13 cellular contexts compared by ENCODE assay signal in the genomic region with DNA sequence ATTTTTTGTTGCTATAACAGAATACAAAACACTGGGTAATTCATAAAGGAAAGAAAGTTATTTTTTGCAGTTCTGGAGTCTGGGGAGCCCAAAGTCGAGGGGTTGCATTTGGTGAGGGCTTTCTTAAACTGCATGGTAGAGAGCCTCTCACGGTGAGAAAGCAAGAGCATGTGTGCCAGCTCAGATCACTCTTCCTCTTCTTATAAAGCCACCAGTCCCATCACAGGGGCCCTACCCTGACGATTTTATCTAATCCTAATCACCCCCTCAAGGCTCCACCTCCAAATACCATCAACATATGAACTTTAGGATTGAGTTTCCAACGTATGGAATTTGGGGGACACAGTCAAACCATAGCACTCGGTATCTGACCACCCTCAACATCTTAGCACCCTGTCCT. TPM values are rescaled to one million over a fixed set of nuclear protein-coding genes. Genes with fewer than 3 reads are reported as not detected.
DNase-seq lines count a peak whose midpoint lies in the region; ATAC-seq and TF ChIP-seq lines count a peak whose summit lies in the region.
"Had no signal": no experiment of that assay in that cellular context is flagged by ENCODE, and none has a peak within 500 bp of the region (broad histone marks: within the 10 kb centered on the region; RNA-seq: fewer than 3 reads in every experiment).

No MANE protein-coding gene starts in this region.

- peaks cover 21% of the 10 kb centered on the region for H3K4me1 ChIP-seq in PC-3 (ENCODE audit: insufficient read depth, low read length)
- peaks cover 5% of the 10 kb centered on the region for H3K4me1 ChIP-seq in colonic mucosa
- H3K4me1 ChIP-seq in smooth muscle cell (ENCODE audit: low read depth) = peaks cover 8% of the 10 kb centered on the region
- H3K4me1 ChIP-seq in suprapubic skin = peaks cover 23% of the 10 kb centered on the region

- H3K79me2 ChIP-seq in PC-3 (ENCODE audit: low read length) = peaks cover 32% of the 10 kb centered on the region
- H3K79me2 ChIP-seq in smooth muscle cell (ENCODE audit: low read depth) = peaks cover 22% of the 10 kb centered on the region

- no peak for DNase-seq in activated naive CD4-positive, alpha-beta T cell treated with anti-CD3 and anti-CD28 coated beads for 36 hours
- no peak for DNase-seq in activated naive CD4-positive, alpha-beta T cell treated with anti-CD3 and anti-CD28 coated beads, Interleukin-2, amount 50 U/mL, for 16 hours
- DNase-seq in PC-3 (no peak), colonic mucosa (no peak), smooth muscle cell (lab: John Stamatoyannopoulos, UW; ENCODE audit: unreplicated experiment) (no peak), suprapubic skin (ENCODE audit: low spot score in 2 of 2) (no peak), NCI-H2081 (lab: John Stamatoyannopoulos, UW) (no peak)
- no peak for DNase-seq in effector CD4-positive, alpha-beta T cell
- DNase-seq: activated CD4-positive, alpha-beta T cell treated with anti-CD3 and anti-CD28 coated beads for 4 hours; transverse colon had no signal

- WGBS in smooth muscle cell (ENCODE audit: low lambda C conversion rate) = 92% methylated on average over 5 of the region's 5 CpGs
- WGBS in suprapubic skin = 82% methylated on average over 5 of the region's 5 CpGs

- H3K9me3 ChIP-seq in PC-3 (ENCODE audit: low read length) = no peaks in the 10 kb centered on the region
- H3K9me3 ChIP-seq in colonic mucosa = no peaks in the 10 kb centered on the region
- H3K9me3 ChIP-seq in smooth muscle cell (replicated peaks; ENCODE audit: low read depth) = no peaks in the 10 kb centered on the region
- H3K9me3 ChIP-seq in suprapubic skin = no peaks in the 10 kb centered on the region
- H3K9me3 ChIP-seq: ascending aorta, transverse colon had no signal

- H3F3A ChIP-seq in PC-3 (ENCODE audit: low read length, unreplicated experiment) (no peaks in the 10 kb centered on the region), smooth muscle cell (ENCODE audit: low read depth) (no peaks in the 10 kb centered on the region)

- peak overlapping the region; percentile 74 for H3K27ac Mint-ChIP-seq in activated naive CD4-positive, alpha-beta T cell treated with anti-CD3 and anti-CD28 coated beads for 36 hours

- no peaks in the 10 kb centered on the region for H3K9me2 ChIP-seq in PC-3 (replicated peaks; ENCODE audit: low read length)

- H3K4me2 ChIP-seq in PC-3 (ENCODE audit: low read length) (peak overlapping the region; percentile 89; the same call in 1 of the 2 replicates), smooth muscle cell (no peak overlapping the region)

- no peaks in the 10 kb centered on the region for H3K27me3 Mint-ChIP-seq in activated naive CD4-positive, alpha-beta T cell treated with anti-CD3 and anti-CD28 coated beads for 36 hours (ENCODE audit: low read depth)

- CTCF ChIA-PET in activated naive CD4-positive, alpha-beta T cell treated with anti-CD3 and anti-CD28 coated beads for 36 hours (lab: Charles Lee) = interaction anchor here (0.8 to 2.0 kb wide), 2 partner anchors 49 to 174 kb away, joined by 3 to 12 read pairs; partner anchors contain the start of gene AHCYL1
- CTCF ChIA-PET in PC-3 (lab: Charles Lee) = no interaction called here

- BruUV-seq in PC-3 (replicated peaks; lab: Mats Ljungman, UMichigan) = no TSS peak

- no peak for TF ChIP-seq CTCF in PC-3 (conservative IDR thresholded peaks at IDR 0.05; ENCODE audit: low read depth, low read length)
- TF ChIP-seq CTCF in colonic mucosa (IDR thresholded peaks at IDR 0.05) = no peak
- TF ChIP-seq CTCF in smooth muscle cell (IDR thresholded peaks at IDR 0.05; ENCODE audit: borderline replicate concordance, insufficient read depth, poor library complexity, severe bottlenecking) = no peak
- TF ChIP-seq CTCF in suprapubic skin (IDR thresholded peaks at IDR 0.05) = no peak

- no peaks in the 10 kb centered on the region for H3K9me3 Mint-ChIP-seq in activated naive CD4-positive, alpha-beta T cell treated with anti-CD3 and anti-CD28 coated beads for 36 hours

- peaks cover 51% of the 10 kb centered on the region for H3K4me1 Mint-ChIP-seq in activated naive CD4-positive, alpha-beta T cell treated with anti-CD3 and anti-CD28 coated beads for 36 hours (ENCODE audit: low read depth)

- no peak overlapping the region for H3K9ac ChIP-seq in PC-3 (ENCODE audit: low read length)
- H3K9ac ChIP-seq in colonic mucosa (ENCODE audit: low read depth in 2 of 2, low read length in 2 of 2) = no peak overlapping the region
- no peak overlapping the region for H3K9ac ChIP-seq in smooth muscle cell (ENCODE audit: low read depth)

- no peak for TF ChIP-seq EP300 in suprapubic skin (IDR thresholded peaks at IDR 0.05)

- no peaks in the 10 kb centered on the region for H3K27me3 ChIP-seq in PC-3 (ENCODE audit: low read length)
- H3K27me3 ChIP-seq in colonic mucosa = no peaks in the 10 kb centered on the region
- H3K27me3 ChIP-seq in smooth muscle cell (ENCODE audit: low read depth) = no peaks in the 10 kb centered on the region
- H3K27me3 ChIP-seq in suprapubic skin = no peaks in the 10 kb centered on the region
- H3K27me3 ChIP-seq: ascending aorta, transverse colon had no signal

- H2AFZ ChIP-seq in PC-3 (ENCODE audit: low read length) (peak overlapping the region; percentile 94; the same call in 1 of the 2 replicates), smooth muscle cell (ENCODE audit: low read depth) (peak overlapping the region; percentile 73)

- peak overlapping the region; percentile 81 for H3K4me3 Mint-ChIP-seq in activated naive CD4-positive, alpha-beta T cell treated with anti-CD3 and anti-CD28 coated beads for 36 hours

- peaks cover 3% of the 10 kb centered on the region for H3K36me3 Mint-ChIP-seq in activated naive CD4-positive, alpha-beta T cell treated with anti-CD3 and anti-CD28 coated beads for 36 hours (ENCODE audit: low read depth)

- H3K4me3 ChIP-seq in PC-3 (ENCODE audit: low read length) = no peak overlapping the region
- no peak overlapping the region for H3K4me3 ChIP-seq in colonic mucosa
- no peak overlapping the region for H3K4me3 ChIP-seq in smooth muscle cell
- H3K4me3 ChIP-seq in suprapubic skin = no peak overlapping the region

- POLR2A ChIA-PET in PC-3 (lab: Charles Lee; ENCODE audit: unreplicated experiment) = no interaction called here

- H3K36me3 ChIP-seq in PC-3 (ENCODE audit: low read depth, low read length) (peaks cover 10% of the 10 kb centered on the region; the same call in 1 of the 2 replicates), colonic mucosa (peaks cover 3% of the 10 kb centered on the region), smooth muscle cell (ENCODE audit: low read depth) (no peaks in the 10 kb centered on the region), suprapubic skin (peaks cover 10% of the 10 kb centered on the region)

- TF ChIP-seq POLR2A in suprapubic skin (IDR thresholded peaks at IDR 0.05) = no peak

- H4K20me1 ChIP-seq in PC-3 (ENCODE audit: low read length) (0 out of 2 replicates have a peak, but pooled peaks cover 5% of the 10 kb centered on the region), smooth muscle cell (ENCODE audit: low read depth) (peaks cover 26% of the 10 kb centered on the region)

- intact Hi-C loops in activated naive CD4-positive, alpha-beta T cell treated with anti-CD3 and anti-CD28 coated beads for 36 hours (cut with micrococcal nuclease) = loop anchor here (5.0 kb wide), 3 partner anchors 844 to 1286 kb away; partner anchors contain the start of genes STXBP3 and TMEM167B
- intact Hi-C loops in PC-3 (cut with micrococcal nuclease) (no loop called here), colonic mucosa (cut with DNase I) (no loop called here)

- H3K27ac ChIP-seq in PC-3 (ENCODE audit: low read length) (no peak overlapping the region), colonic mucosa (peak overlapping the region; percentile 67), smooth muscle cell (ENCODE audit: low read depth) (no peak overlapping the region), suprapubic skin (no peak overlapping the region)
- H3K27ac ChIP-seq: RWPE1 had no signal

- no peak for ATAC-seq in PC-3

RNA-seq across cellular contexts. Expression of gene STRIP1, which starts 1.0 kb away (rescaled TPM):
- 10 to 100 TPM; 20.7 to 22.8 TPM for total RNA-seq in activated naive CD4-positive, alpha-beta T cell treated with anti-CD3 and anti-CD28 coated beads for 36 hours
- total RNA-seq in PC-3 (2014; rRNA removed) = 41.4 and 44.3 TPM in 2 replicates
- total RNA-seq in colonic mucosa = 10 to 100 TPM; 27.9 to 34.1 TPM
- total RNA-seq in smooth muscle cell = 26.2 and 31.2 TPM in 2 replicates
- polyA plus RNA-seq in smooth muscle cell = 22.5 and 26.0 TPM in 2 replicates
- 10 to 100 TPM; 43.0 to 71.0 (median 57.6) TPM for total RNA-seq in suprapubic skin

RNA-seq across cellular contexts. Expression of gene ALX3, which starts 37.1 kb away (rescaled TPM):
- total RNA-seq in activated naive CD4-positive, alpha-beta T cell treated with anti-CD3 and anti-CD28 coated beads for 36 hours = not detected
- total RNA-seq in PC-3 (2014; rRNA removed) = not detected in 2 replicates
- not detected for total RNA-seq in colonic mucosa
- total RNA-seq in smooth muscle cell = not detected in 2 replicates
- not detected in 2 replicates for polyA plus RNA-seq in smooth muscle cell
- total RNA-seq in suprapubic skin = under 1 TPM in 2 of 4 donors, not detected in 2; 0.49 to 0.60 TPM
- total RNA-seq: ascending aorta, right cardiac atrium, transverse colon had no signal

RNA-seq across cellular contexts. Expression of gene AHCYL1, which starts 48.9 kb away (rescaled TPM):
- 10 to 100 TPM; 70.0 to 75.1 TPM for total RNA-seq in activated naive CD4-positive, alpha-beta T cell treated with anti-CD3 and anti-CD28 coated beads for 36 hours
- total RNA-seq in PC-3 (2014; rRNA removed) (35.8 and 40.9 TPM in 2 replicates), colonic mucosa (100 to 1,000 TPM; 108 to 115 TPM), smooth muscle cell (77.3 and 79.5 TPM in 2 replicates), suprapubic skin (10 to 100 TPM; 37.7 to 50.4 (median 48.6) TPM)
- polyA plus RNA-seq in smooth muscle cell = 115 and 144 TPM in 2 replicates
